In genomic region chr16:57908409-57908987, GRCh38 we compare ENCODE assay signal across 31 cellular contexts.
"Had no signal": no experiment of that assay in that cellular context is flagged by ENCODE, and none has a peak within 500 bp of the region (broad histone marks: within the 10 kb centered on the region; RNA-seq: fewer than 3 reads in every experiment).

No MANE protein-coding gene starts in this region.

- H3K36me3 Mint-ChIP-seq: activated CD4-positive, alpha-beta memory T cell treated with anti-CD3 and anti-CD28 coated beads for 36 hours; activated naive CD4-positive, alpha-beta T cell treated with anti-CD3 and anti-CD28 coated beads, Interleukin-2, amount 10 ng/mL, durations not matched to agents 7 days and 5 days; activated naive CD8-positive, alpha-beta T cell treated with anti-CD3 and anti-CD28 coated beads for 36 hours had no signal

- H3K4me2 ChIP-seq: SK-N-SH had no signal

- H3K9ac ChIP-seq: SK-N-SH had no signal

- H3K9me3 Mint-ChIP-seq: activated CD4-positive, alpha-beta memory T cell treated with anti-CD3 and anti-CD28 coated beads for 36 hours; activated naive CD4-positive, alpha-beta T cell treated with anti-CD3 and anti-CD28 coated beads, Interleukin-2, amount 10 ng/mL, durations not matched to agents 7 days and 5 days; activated naive CD8-positive, alpha-beta T cell treated with anti-CD3 and anti-CD28 coated beads for 36 hours; activated T-cell treated with anti-CD3 and anti-CD28 coated beads, Interleukin-2, amount 50 U/mL, for 4 hours; activated T-helper 1 cell treated with anti-CD3 and anti-CD28 coated beads, Interleukin-12 subunit alpha, Interleukin-12 subunit beta, Interleukin-2, Interleukin-4 antibody, amounts not matched to agents 30 ng/mL and 10 ng/mL and 1 ng/mL, durations not matched to agents 14 hours and 24 hours and 36 hours; T-helper 1 cell treated with Interleukin-12 subunit alpha and Interleukin-12 subunit beta and Interleukin-4 antibody, amounts not matched to agents 30 μg/mL and 1 μg/mL, for 36 hours; T-helper 2 cell treated with Interferon-gamma antibody and Interleukin-4, amounts not matched to agents 5 μg/mL and 100 μg/mL, for 36 hours had no signal

- H3K4me1 Mint-ChIP-seq: activated naive CD8-positive, alpha-beta T cell treated with anti-CD3 and anti-CD28 coated beads for 36 hours had no signal

- DNase-seq: activated CD4-positive, alpha-beta memory T cell treated with anti-CD3 and anti-CD28 coated beads for 36 hours; activated CD4-positive, alpha-beta T cell treated with anti-CD3 and anti-CD28 coated beads for 4 hours; activated CD4-positive, alpha-beta T cell treated with anti-CD3 and anti-CD28 coated beads, Interleukin-2, amount 50 U/mL, for 1 hour; activated CD8-positive, alpha-beta memory T cell treated with anti-CD3 and anti-CD28 coated beads, Interleukin-2, amount 50 U/mL, for 4 hours; activated gamma-delta T cell treated with Interleukin-2 at 50 U/mL for 16 hours; activated naive CD4-positive, alpha-beta T cell treated with anti-CD3 and anti-CD28 coated beads, Interleukin-2, amount 10 ng/mL, durations not matched to agents 7 days and 5 days; activated naive CD8-positive, alpha-beta T cell treated with anti-CD3 and anti-CD28 coated beads for 36 hours; activated T-cell treated with anti-CD3 and anti-CD28 coated beads for 4 hours; activated T-cell treated with anti-CD3 and anti-CD28 coated beads, Interleukin-2, amount 50 U/mL, for 4 hours; amniotic stem cell; aorta; brain microvascular endothelial cell; central memory CD4-positive, alpha-beta T cell; Kasumi-1; MG63; NCI-H1092; NCI-H1436 treated with DMSO at 0.1 percent for 48 hours; NCI-H1694 treated with DMSO at 0.1 percent for 48 hours; NCI-H2029; NCI-H345; NCI-H524 treated with DMSO at 0.1 percent for 48 hours; RPMI8226; SHP77 treated with DMSO at 0.1 percent for 48 hours; SK-N-SH had no signal

- H3K4me3 ChIP-seq: MG63, SJSA1 had no signal

- H3K36me3 ChIP-seq: brain microvascular endothelial cell, MG63, SJSA1 had no signal

- H3K27ac ChIP-seq: brain microvascular endothelial cell, SJSA1 had no signal

- H3K9me3 ChIP-seq: MG63, SJSA1, SK-N-SH had no signal

- FAIRE-seq: TTC549 had no signal

- ATAC-seq: activated CD4-positive, CD25-positive, alpha-beta regulatory T cell treated with anti-CD3 and anti-CD28 coated beads, Interleukin-2, amount 50 U/mL, for 24 hours; activated T-cell treated with anti-CD3 and anti-CD28 coated beads, Interleukin-2, amount 50 U/mL, for 4 hours; Panc1 had no signal

- H3K27me3 ChIP-seq: SJSA1 had no signal

- H3K27me3 Mint-ChIP-seq: activated naive CD8-positive, alpha-beta T cell treated with anti-CD3 and anti-CD28 coated beads for 36 hours had no signal

- H3K27ac Mint-ChIP-seq: activated CD4-positive, alpha-beta memory T cell treated with anti-CD3 and anti-CD28 coated beads for 36 hours; activated naive CD4-positive, alpha-beta T cell treated with anti-CD3 and anti-CD28 coated beads, Interleukin-2, amount 10 ng/mL, durations not matched to agents 7 days and 5 days; activated naive CD8-positive, alpha-beta T cell treated with anti-CD3 and anti-CD28 coated beads for 36 hours; activated T-helper 1 cell treated with anti-CD3 and anti-CD28 coated beads, Interleukin-12 subunit alpha, Interleukin-12 subunit beta, Interleukin-2, Interleukin-4 antibody, amounts not matched to agents 30 ng/mL and 10 ng/mL and 1 ng/mL, durations not matched to agents 14 hours and 24 hours and 36 hours; T-helper 1 cell treated with Interleukin-12 subunit alpha and Interleukin-12 subunit beta and Interleukin-4 antibody, amounts not matched to agents 30 μg/mL and 1 μg/mL, for 36 hours; T-helper 2 cell treated with Interferon-gamma antibody and Interleukin-4, amounts not matched to agents 5 μg/mL and 100 μg/mL, for 36 hours had no signal

- H3K9me2 ChIP-seq: SK-N-SH had no signal

- H3K4me3 Mint-ChIP-seq: activated CD4-positive, alpha-beta memory T cell treated with anti-CD3 and anti-CD28 coated beads for 36 hours; activated naive CD4-positive, alpha-beta T cell treated with anti-CD3 and anti-CD28 coated beads, Interleukin-2, amount 10 ng/mL, durations not matched to agents 7 days and 5 days; activated naive CD8-positive, alpha-beta T cell treated with anti-CD3 and anti-CD28 coated beads for 36 hours; activated T-cell treated with anti-CD3 and anti-CD28 coated beads, Interleukin-2, amount 50 U/mL, for 4 hours; activated T-helper 1 cell treated with anti-CD3 and anti-CD28 coated beads, Interleukin-12 subunit alpha, Interleukin-12 subunit beta, Interleukin-2, Interleukin-4 antibody, amounts not matched to agents 30 ng/mL and 10 ng/mL and 1 ng/mL, durations not matched to agents 14 hours and 24 hours and 36 hours; T-helper 1 cell treated with Interleukin-12 subunit alpha and Interleukin-12 subunit beta and Interleukin-4 antibody, amounts not matched to agents 30 μg/mL and 1 μg/mL, for 36 hours; T-helper 2 cell treated with Interferon-gamma antibody and Interleukin-4, amounts not matched to agents 5 μg/mL and 100 μg/mL, for 36 hours had no signal
